Comparison of ENCODE assay signal across 11 cellular contexts in the genomic region with DNA sequence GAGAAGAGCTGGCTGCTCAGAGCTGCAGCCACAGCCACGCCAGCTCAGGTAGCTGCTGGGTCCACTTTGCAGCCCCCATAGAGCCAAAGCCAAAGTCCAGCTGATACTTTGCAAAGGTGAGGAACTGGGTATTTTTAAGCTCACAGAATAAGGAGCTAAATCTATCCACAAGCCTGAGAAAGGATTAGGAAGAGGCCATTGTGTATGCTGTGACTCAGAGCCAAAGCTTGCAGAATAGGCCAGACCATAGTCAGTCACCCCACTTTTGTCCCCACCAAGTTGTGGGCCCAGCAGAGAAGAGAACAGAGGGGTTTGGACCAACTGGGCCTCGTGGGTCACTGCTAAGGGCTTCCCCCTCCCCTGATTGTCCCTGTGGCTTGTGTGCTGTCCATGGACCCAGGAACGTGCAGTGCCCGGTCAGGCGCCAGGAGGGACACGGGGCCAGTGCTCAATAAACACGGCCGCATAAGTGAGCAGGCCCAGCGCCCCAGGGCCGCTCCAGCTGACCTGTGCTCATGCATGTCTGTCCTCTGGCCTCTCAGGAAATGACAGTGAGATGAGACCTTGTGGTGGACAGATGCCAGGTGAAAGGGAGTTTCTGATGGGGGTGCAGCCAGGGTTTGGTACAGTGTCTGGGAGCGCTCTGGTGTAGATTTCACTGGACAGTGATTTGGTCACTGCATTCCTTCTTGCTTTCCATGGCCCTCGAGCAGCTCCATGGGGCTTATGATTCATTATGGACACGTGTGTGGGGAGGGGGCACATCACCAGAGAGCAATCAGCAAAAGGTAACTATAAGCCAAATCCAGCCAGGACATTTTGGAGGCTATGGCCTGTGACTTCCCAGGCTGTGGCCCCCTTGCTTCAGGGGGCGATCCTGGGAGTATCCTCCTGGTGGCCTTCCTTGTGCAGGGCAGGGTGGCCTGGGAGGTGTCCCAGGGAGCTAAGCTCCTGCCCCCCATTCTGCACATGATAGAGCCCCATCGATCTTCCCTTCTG. TPM values are rescaled to one million over a fixed set of nuclear protein-coding genes. Genes with fewer than 3 reads are reported as not detected.
DNase-seq lines count a peak whose midpoint lies in the region; TF ChIP-seq lines count a peak whose summit lies in the region.
"Had no signal": no experiment of that assay in that cellular context is flagged by ENCODE, and none has a peak within 500 bp of the region (broad histone marks: within the 10 kb centered on the region; RNA-seq: fewer than 3 reads in every experiment).

No MANE protein-coding gene starts in this region.

- no peak overlapping the region for H4K91ac ChIP-seq in H9 (ENCODE audit: insufficient read length, low read depth, low read length)

- H3K56ac ChIP-seq in H9 (ENCODE audit: insufficient read length, low read depth, low read length): no peak overlapping the region

- TF ChIP-seq CTCF in neural crest cell (conservative IDR thresholded peaks at IDR 0.05): no peak
- no peak for TF ChIP-seq CTCF in uterus (IDR thresholded peaks at IDR 0.05)
- no peak for TF ChIP-seq CTCF in H9 (conservative IDR thresholded peaks at IDR 0.05)

- no peaks in the 10 kb centered on the region for H3K79me1 ChIP-seq in H9 (ENCODE audit: insufficient read depth, low read depth, low read length, poor library complexity, severe bottlenecking)

- no peak overlapping the region for H4K5ac ChIP-seq in H9 (ENCODE audit: insufficient read length, low read depth, low read length)

- no peak overlapping the region for H3T11ph ChIP-seq in H9 (ENCODE audit: low read length)

- no peak overlapping the region for H3K4ac ChIP-seq in H9 (ENCODE audit: low read depth, low read length)

- no peak for TF ChIP-seq POLR2A in uterus (IDR thresholded peaks at IDR 0.05)

- H3K27ac Mint-ChIP-seq in neural crest cell (ENCODE audit: unreplicated experiment): peak overlapping the region; percentile 94
- H3K27ac Mint-ChIP-seq in H9: peak overlapping the region in 1 of 3 experiments; percentile 79; a peak in 1 of 7 replicates
- no peak overlapping the region for H3K27ac Mint-ChIP-seq in activated T-helper 1 cell treated with anti-CD3 and anti-CD28 coated beads, Interleukin-12 subunit alpha, Interleukin-12 subunit beta, Interleukin-2, Interleukin-4 antibody, amounts not matched to agents 30 ng/mL and 10 ng/mL and 1 ng/mL, durations not matched to agents 14 hours and 24 hours and 36 hours

- intact Hi-C loops in uterus (cut with DNase I; ENCODE audit: low total_unique reads): no loop called here
- intact Hi-C loops in activated T-helper 1 cell treated with anti-CD3 and anti-CD28 coated beads, Interleukin-12 subunit alpha, Interleukin-12 subunit beta, Interleukin-2, Interleukin-4 antibody, amounts not matched to agents 30 ng/mL and 10 ng/mL and 1 ng/mL, durations not matched to agents 14 hours and 24 hours and 36 hours (cut with micrococcal nuclease): no loop called here

- H2BK120ac ChIP-seq in H9 (ENCODE audit: low read depth, low read length, poor library complexity, severe bottlenecking): no peak overlapping the region

- H3K27ac ChIP-seq in cingulate gyrus (ENCODE audit: low read depth, low read length) (peak overlapping the region; percentile 93), uterus (no peak overlapping the region), H9 (ENCODE audit: insufficient read length, low read depth, low read length) (no peak overlapping the region)

- H3K9ac ChIP-seq in H9 (ENCODE audit: extremely low read depth, insufficient read length, low read length): no peak overlapping the region

- H2BK20ac ChIP-seq in H9 (ENCODE audit: low read depth, low read length, poor library complexity, severe bottlenecking): no peak overlapping the region

- H3K9me3 ChIP-seq in uterus: no peaks in the 10 kb centered on the region
- no peaks in the 10 kb centered on the region for H3K9me3 ChIP-seq in H9 (ENCODE audit: control insufficient read depth, low read depth, low read length)

- no peak overlapping the region for H3K4me3 ChIP-seq in uterus

- H3K36me3 Mint-ChIP-seq in neural crest cell (ENCODE audit: low read depth) (no peaks in the 10 kb centered on the region), H9 (ENCODE audit: insufficient read depth in 1 of 3, low read depth in 3 of 3) (no peaks in the 10 kb centered on the region)
- H3K36me3 Mint-ChIP-seq in activated T-helper 1 cell treated with anti-CD3 and anti-CD28 coated beads, Interleukin-12 subunit alpha, Interleukin-12 subunit beta, Interleukin-2, Interleukin-4 antibody, amounts not matched to agents 30 ng/mL and 10 ng/mL and 1 ng/mL, durations not matched to agents 14 hours and 24 hours and 36 hours (ENCODE audit: low read depth): peaks cover 34% of the 10 kb centered on the region

- H3K4me1 ChIP-seq in uterus (no peaks in the 10 kb centered on the region), H9 (ENCODE audit: insufficient read depth, low read length) (no peaks in the 10 kb centered on the region; the same call in 1 of the 2 replicates)

- no peaks in the 10 kb centered on the region for H3K27me3 ChIP-seq in uterus
- H3K27me3 ChIP-seq in H9 (ENCODE audit: insufficient read depth, low read length): no peaks in the 10 kb centered on the region

- H2AK5ac ChIP-seq in H9 (ENCODE audit: insufficient read length, low read length): no peak overlapping the region

- no peak overlapping the region for H2AFZ ChIP-seq in H9 (ENCODE audit: low read length)

- no peak overlapping the region for H2BK12ac ChIP-seq in H9 (ENCODE audit: insufficient read length, low read depth, low read length)

- H3K23ac ChIP-seq in H9 (ENCODE audit: insufficient read length, low read depth, low read length): no peak overlapping the region

- H3K79me2 ChIP-seq in H9 (ENCODE audit: insufficient read depth, low read length): no peaks in the 10 kb centered on the region

- no peak overlapping the region for H3K4me2 ChIP-seq in H9 (ENCODE audit: insufficient read depth, insufficient read length, low read length)

- H2BK5ac ChIP-seq in H9 (ENCODE audit: insufficient read length, low read length): no peak overlapping the region

- H3K18ac ChIP-seq in H9 (ENCODE audit: insufficient read length, low read depth, low read length): no peak overlapping the region

- H3K14ac ChIP-seq in H9 (ENCODE audit: insufficient read depth, low read length): no peak overlapping the region

- WGBS in H9 (ENCODE audit: extremely low coverage, insufficient read length, low lambda C conversion rate): no CpG with 5 or more reads among the region's 15 CpGs

- H3K27me3 Mint-ChIP-seq in neural crest cell (ENCODE audit: low read depth) (peaks cover 24% of the 10 kb centered on the region), H9 (ENCODE audit: low read depth) (peaks cover 36% of the 10 kb centered on the region)
- no peaks in the 10 kb centered on the region for H3K27me3 Mint-ChIP-seq in activated T-helper 1 cell treated with anti-CD3 and anti-CD28 coated beads, Interleukin-12 subunit alpha, Interleukin-12 subunit beta, Interleukin-2, Interleukin-4 antibody, amounts not matched to agents 30 ng/mL and 10 ng/mL and 1 ng/mL, durations not matched to agents 14 hours and 24 hours and 36 hours (ENCODE audit: insufficient read depth)

- no peaks in the 10 kb centered on the region for H3K36me3 ChIP-seq in uterus

- H3K9me3 Mint-ChIP-seq in neural crest cell (no peaks in the 10 kb centered on the region), H9 (no peaks in the 10 kb centered on the region)
- no peaks in the 10 kb centered on the region for H3K9me3 Mint-ChIP-seq in activated T-helper 1 cell treated with anti-CD3 and anti-CD28 coated beads, Interleukin-12 subunit alpha, Interleukin-12 subunit beta, Interleukin-2, Interleukin-4 antibody, amounts not matched to agents 30 ng/mL and 10 ng/mL and 1 ng/mL, durations not matched to agents 14 hours and 24 hours and 36 hours

- DNase-seq in A172 (ENCODE audit: low spot score) (peak; percentile 66), HCEC 1CT (peak; percentile 20), neural crest cell (ENCODE audit: low read depth, low spot score) (no peak), SHP77 (lab: John Stamatoyannopoulos, UW) (no peak), uterus (no peak), H9 (no peak)
- no peak for DNase-seq in activated T-helper 1 cell treated with anti-CD3 and anti-CD28 coated beads, Interleukin-12 subunit alpha, Interleukin-12 subunit beta, Interleukin-2, Interleukin-4 antibody, amounts not matched to agents 30 ng/mL and 10 ng/mL and 1 ng/mL, durations not matched to agents 14 hours and 24 hours and 36 hours (ENCODE audit: low spot score)
- DNase-seq: activated naive CD4-positive, alpha-beta T cell; NCI-H69 had no signal

- H4K8ac ChIP-seq in H9 (replicated peaks; ENCODE audit: insufficient read length, low read depth, low read length): no peak overlapping the region

- no peaks in the 10 kb centered on the region for H3K23me2 ChIP-seq in H9 (ENCODE audit: insufficient read length, low read depth, low read length, poor library complexity, severe bottlenecking)

- no peaks in the 10 kb centered on the region for H4K20me1 ChIP-seq in H9 (ENCODE audit: control insufficient read depth, insufficient read depth, insufficient read length)

- H3K4me3 Mint-ChIP-seq in neural crest cell (peak overlapping the region; percentile 82), H9 (no peak overlapping the region)
- no peak overlapping the region for H3K4me3 Mint-ChIP-seq in activated T-helper 1 cell treated with anti-CD3 and anti-CD28 coated beads, Interleukin-12 subunit alpha, Interleukin-12 subunit beta, Interleukin-2, Interleukin-4 antibody, amounts not matched to agents 30 ng/mL and 10 ng/mL and 1 ng/mL, durations not matched to agents 14 hours and 24 hours and 36 hours

- H3K4me1 Mint-ChIP-seq in neural crest cell: peaks cover 60% of the 10 kb centered on the region
- peaks cover 4 to 8% of the 10 kb centered on the region in 2 experiments for H3K4me1 Mint-ChIP-seq in H9
- peaks cover 67% of the 10 kb centered on the region for H3K4me1 Mint-ChIP-seq in activated T-helper 1 cell treated with anti-CD3 and anti-CD28 coated beads, Interleukin-12 subunit alpha, Interleukin-12 subunit beta, Interleukin-2, Interleukin-4 antibody, amounts not matched to agents 30 ng/mL and 10 ng/mL and 1 ng/mL, durations not matched to agents 14 hours and 24 hours and 36 hours (ENCODE audit: low read depth)

- no peak overlapping the region for H2BK15ac ChIP-seq in H9 (ENCODE audit: low read depth, low read length)

RNA-seq across cellular contexts. Expression of a gene that starts 31.3 kb away (rescaled TPM):
- not detected in 2 replicates for total RNA-seq in A172 (2014; rRNA removed; shearing (Covaris generic))
- total RNA-seq in neural crest cell: 0.48 and 0.65 TPM in 2 replicates
- total RNA-seq in uterus: 1 to 10 TPM in 2 of 4 donors, under 1 TPM in 1, not detected in 1; 0.29 to 1.7 (median 1.6) TPM
- not detected in 2 replicates for total RNA-seq in H9 (2021)
- total RNA-seq in activated T-helper 1 cell treated with anti-CD3 and anti-CD28 coated beads, Interleukin-12 subunit alpha, Interleukin-12 subunit beta, Interleukin-2, Interleukin-4 antibody, amounts not matched to agents 30 ng/mL and 10 ng/mL and 1 ng/mL, durations not matched to agents 14 hours and 24 hours and 36 hours: 264 and 272 TPM in 2 replicates
- total RNA-seq: SK-MEL-5 had no signal

Comparison
In these comparisons a context has a peak if more than half of its experiments do, and no peak if none do; other contexts are left out.
1. DNase-seq: peak in A172 (single experiment) and HCEC 1CT (single experiment); none in neural crest cell (single experiment), SHP77 (0 of 2), uterus (0 of 2), H9 (single experiment) and activated T-helper 1 cell treated with anti-CD3 and anti-CD28 coated beads, Interleukin-12 subunit alpha, Interleukin-12 subunit beta, Interleukin-2, Interleukin-4 antibody, amounts not matched to agents 30 ng/mL and 10 ng/mL and 1 ng/mL, durations not matched to agents 14 hours and 24 hours and 36 hours (single experiment).
2. RNA of a gene that starts 31.3 kb away (total RNA-seq): 264 to 272 TPM in activated T-helper 1 cell treated with anti-CD3 and anti-CD28 coated beads, Interleukin-12 subunit alpha, Interleukin-12 subunit beta, Interleukin-2, Interleukin-4 antibody, amounts not matched to agents 30 ng/mL and 10 ng/mL and 1 ng/mL, durations not matched to agents 14 hours and 24 hours and 36 hours; 0.29 to 1.7 TPM in uterus, 0.48 to 0.65 TPM in neural crest cell, not detected in A172 and not detected in H9; every median in the first group is over 10 times any median in the second.